16 cellular contexts compared by ENCODE assay signal in the genomic region with DNA sequence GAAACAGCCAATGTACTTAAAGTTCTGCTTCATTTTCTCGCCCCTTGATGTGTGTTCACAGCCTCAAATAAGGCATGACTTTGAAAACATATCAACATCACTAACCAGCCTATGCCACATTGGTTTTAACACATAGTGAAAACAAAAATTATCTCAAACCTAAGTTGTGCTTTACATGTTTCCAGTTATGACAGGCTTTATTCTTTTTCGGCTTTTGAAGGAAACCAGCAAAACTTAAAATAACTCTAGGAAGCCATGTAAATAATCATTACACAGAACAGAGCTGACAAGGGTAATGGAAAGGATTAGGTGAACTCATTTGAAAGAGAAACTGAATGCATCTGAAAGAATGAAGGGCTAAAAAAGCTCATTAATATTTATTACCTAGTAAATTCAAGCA. TPM values are rescaled to one million over a fixed set of nuclear protein-coding genes. Genes with fewer than 3 reads are reported as not detected.
DNase-seq lines count a peak whose midpoint lies in the region; ATAC-seq and TF ChIP-seq lines count a peak whose summit lies in the region.
"Had no signal": no experiment of that assay in that cellular context is flagged by ENCODE, and none has a peak within 500 bp of the region (broad histone marks: within the 10 kb centered on the region; RNA-seq: fewer than 3 reads in every experiment).

No MANE protein-coding gene starts in this region.

- no peak overlapping the region for H3K27ac ChIP-seq in smooth muscle cell (ENCODE audit: low read depth)
- H3K27ac ChIP-seq: pancreas, SJSA1 had no signal

- TF ChIP-seq CTCF in smooth muscle cell (IDR thresholded peaks at IDR 0.05; ENCODE audit: borderline replicate concordance, insufficient read depth, poor library complexity, severe bottlenecking): no peak

- WGBS in smooth muscle cell (ENCODE audit: low lambda C conversion rate): 47% methylated on average over 2 of the region's 2 CpGs

- no peaks in the 10 kb centered on the region for H3K36me3 ChIP-seq in smooth muscle cell (ENCODE audit: low read depth)
- H3K36me3 ChIP-seq: pancreas, SJSA1 had no signal

- no peak overlapping the region for H3K4me3 ChIP-seq in smooth muscle cell
- H3K4me3 ChIP-seq: pancreas, SJSA1 had no signal

- ATAC-seq in GM19043 (IDR thresholded peaks at IDR 0.05; ENCODE audit: low read depth, unreplicated experiment) (peak; percentile 55), HG02571 (IDR thresholded peaks at IDR 0.05; ENCODE audit: unreplicated experiment) (peak; percentile 56), HG03280 (IDR thresholded peaks at IDR 0.05; ENCODE audit: unreplicated experiment) (peak; percentile 59), Right ventricle myocardium superior (ENCODE audit: poor library complexity) (no peak)
- ATAC-seq: pancreas had no signal

- H3K9me3 ChIP-seq in smooth muscle cell (replicated peaks; ENCODE audit: low read depth): no peaks in the 10 kb centered on the region
- H3K9me3 ChIP-seq: pancreas, SJSA1 had no signal

- peaks cover 20% of the 10 kb centered on the region for H3K4me1 ChIP-seq in smooth muscle cell (ENCODE audit: low read depth)

- H2AFZ ChIP-seq in smooth muscle cell (ENCODE audit: low read depth): peak overlapping the region; percentile 47

- peak overlapping the region; percentile 54 for H3K4me2 ChIP-seq in smooth muscle cell

- H3K27me3 ChIP-seq in smooth muscle cell (ENCODE audit: low read depth): no peaks in the 10 kb centered on the region
- H3K27me3 ChIP-seq: SJSA1 had no signal

- no peak overlapping the region for H3K9ac ChIP-seq in smooth muscle cell (ENCODE audit: low read depth)

- no peak for DNase-seq in smooth muscle cell (lab: John Stamatoyannopoulos, UW; ENCODE audit: unreplicated experiment)
- no peak for DNase-seq in middle frontal gyrus (ENCODE audit: extremely low spot score, low spot score)
- DNase-seq in Right ventricle myocardium superior: no peak
- no peak for DNase-seq in activated CD4-positive, CD25-positive, alpha-beta regulatory T cell (lab: John Stamatoyannopoulos, UW)
- DNase-seq: activated naive CD4-positive, alpha-beta T cell treated with anti-CD3 and anti-CD28 coated beads for 36 hours; CD8-positive, alpha-beta memory T cell; endodermal cell; foreskin melanocyte; NCI-H2171 treated with DMSO at 0.1 percent for 48 hours; pancreas had no signal

- H3F3A ChIP-seq in smooth muscle cell (ENCODE audit: low read depth): no peaks in the 10 kb centered on the region

- no peaks in the 10 kb centered on the region for H3K79me2 ChIP-seq in smooth muscle cell (ENCODE audit: low read depth)

- intact Hi-C loops in Right ventricle myocardium superior (cut with DNase I): no loop called here

- no peaks in the 10 kb centered on the region for H4K20me1 ChIP-seq in smooth muscle cell (ENCODE audit: low read depth)

RNA-seq across cellular contexts. Expression of a gene that starts 42.1 kb away (rescaled TPM):
- total RNA-seq in smooth muscle cell (3.2 and 3.5 TPM in 2 replicates), Right ventricle myocardium superior (2.4 TPM)
- polyA plus RNA-seq in smooth muscle cell: 0.07 and 3.5 TPM in 2 replicates
- total RNA-seq: activated CD8-positive, alpha-beta memory T cell treated with anti-CD3 and anti-CD28 coated beads for 36 hours; activated naive CD4-positive, alpha-beta T cell treated with anti-CD3 and anti-CD28 coated beads for 36 hours; CD8-positive, alpha-beta memory T cell; G401 had no signal
- polyA plus RNA-seq: CD8-positive, alpha-beta memory T cell had no signal
